In the genomic region with DNA sequence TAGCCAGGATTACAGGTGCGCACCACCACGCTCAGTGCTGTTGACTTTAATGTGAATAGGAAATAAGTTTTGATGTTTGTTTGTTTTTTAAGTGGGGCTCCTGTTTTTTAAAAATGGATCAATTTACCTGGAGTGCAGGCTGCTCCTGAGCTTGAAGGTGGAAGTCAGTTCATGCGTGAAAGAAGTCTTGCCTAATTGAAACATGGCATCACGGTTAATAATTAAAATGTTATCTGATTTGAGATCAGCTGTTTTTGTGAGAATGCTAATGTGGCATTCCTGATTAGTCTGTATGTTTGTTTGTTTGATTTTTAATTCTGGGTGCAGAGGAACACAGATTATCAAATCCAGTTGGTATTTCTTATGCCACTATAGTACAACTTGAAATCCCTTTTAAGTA, we compare ENCODE assay signal across 17 cellular contexts. TPM values are rescaled to one million over a fixed set of nuclear protein-coding genes. Genes with fewer than 3 reads are reported as not detected.
"Had no signal": no experiment of that assay in that cellular context is flagged by ENCODE, and none has a peak within 500 bp of the region (broad histone marks: within the 10 kb centered on the region; RNA-seq: fewer than 3 reads in every experiment).

No MANE protein-coding gene starts in this region.

- H3K4me3 ChIP-seq: cardiac muscle cell, esophagus squamous epithelium, mucosa of descending colon, SJSA1, stomach, thoracic aorta had no signal

- H3K27me3 ChIP-seq: cardiac muscle cell, esophagus squamous epithelium, SJSA1, stomach had no signal

- DNase-seq: activated CD4-positive, alpha-beta T cell treated with anti-CD3 and anti-CD28 coated beads for 36 hours; esophagus squamous epithelium; foreskin fibroblast; immature natural killer cell; left cardiac atrium; mammary epithelial cell; mucosa of descending colon; nephron progenitor cell; stimulated activated CD4-positive, alpha-beta T cell treated with anti-CD3 and anti-CD28 coated beads, Interleukin-2, amount 100 ng/mL, for 48 hours; stomach; SW 1271; T1000 had no signal

- H3K4me3 Mint-ChIP-seq: activated CD4-positive, alpha-beta T cell treated with anti-CD3 and anti-CD28 coated beads for 36 hours; nephron progenitor cell had no signal

- H3K27ac ChIP-seq: cardiac muscle cell, esophagus squamous epithelium, SJSA1, stomach, thoracic aorta, VCaP had no signal

- H3K9me3 Mint-ChIP-seq: immature natural killer cell had no signal

- H3K27me3 Mint-ChIP-seq: activated CD4-positive, alpha-beta T cell treated with anti-CD3 and anti-CD28 coated beads for 36 hours had no signal

- H3K27ac Mint-ChIP-seq: activated CD4-positive, alpha-beta T cell treated with anti-CD3 and anti-CD28 coated beads for 36 hours; immature natural killer cell; nephron progenitor cell had no signal

- ATAC-seq: activated CD4-positive, alpha-beta T cell treated with anti-CD3 and anti-CD28 coated beads for 36 hours; left cardiac atrium; mucosa of descending colon had no signal

- H3K9me3 ChIP-seq: esophagus squamous epithelium, mucosa of descending colon, SJSA1, stomach, thoracic aorta had no signal

RNA-seq across cellular contexts. Expression of gene DRD1, which starts 40.8 kb away (rescaled TPM):
- total RNA-seq: activated CD4-positive, alpha-beta T cell treated with anti-CD3 and anti-CD28 coated beads for 36 hours; mammary epithelial cell; osteocyte had no signal
- polyA plus RNA-seq: immature natural killer cell, mammary epithelial cell had no signal
